Comparison of ENCODE assay signal across 8 cellular contexts in genomic region chr22:38505595-38506117, GRCh38. TPM values are rescaled to one million over a fixed set of nuclear protein-coding genes. Genes with fewer than 3 reads are reported as not detected.
DNase-seq lines count a peak whose midpoint lies in the region; ATAC-seq and TF ChIP-seq lines count a peak whose summit lies in the region.

No MANE protein-coding gene starts in this region.

- peaks cover 3 to 44% (median 13%) of the 10 kb centered on the region in 4 donors for H3K4me1 ChIP-seq in liver (ENCODE audit: control insufficient read depth in 4 of 4, insufficient read depth in 4 of 4, low read length in 3 of 4)

- H3K4me1 Mint-ChIP-seq in activated B cell treated with CpG ODN at 0.5 μM for 24 hours: peaks cover 46% of the 10 kb centered on the region

- no peak for TF ChIP-seq CTCF in activated B cell treated with CpG ODN at 0.5 μM for 24 hours (IDR thresholded peaks at IDR 0.05)
- TF ChIP-seq CTCF in liver (IDR thresholded peaks at IDR 0.05; ENCODE audit: low read depth, low read length, missing input control): no peak

- H3K27me3 Mint-ChIP-seq in activated B cell treated with CpG ODN at 0.5 μM for 24 hours: no peaks in the 10 kb centered on the region

- peaks cover 0 to 6% (median 4%) of the 10 kb centered on the region in 4 donors for H3K36me3 ChIP-seq in liver (ENCODE audit: control insufficient read depth in 4 of 4, insufficient read depth in 3 of 4, low read depth in 1 of 4, low read length in 3 of 4)

- POLR2A ChIA-PET in activated B cell treated with CpG ODN at 0.5 μM for 24 hours (lab: Charles Lee): no interaction called here

- WGBS in liver: 1% methylated on average over 63 of the region's 63 CpGs

- H3K27me3 ChIP-seq in liver (ENCODE audit: control insufficient read depth in 4 of 4, insufficient read depth in 4 of 4, low read length in 3 of 4): no peaks in the 10 kb centered on the region

- H3K9me3 ChIP-seq in liver (ENCODE audit: control insufficient read depth in 4 of 4, low read length in 3 of 4): no peaks in the 10 kb centered on the region

- intact Hi-C loops in activated B cell treated with CpG ODN at 0.5 μM for 24 hours (cut with micrococcal nuclease): loop anchor here (1.0 to 5.0 kb wide), 9 partner anchors 15 to 897 kb away; partner anchors contain the start of genes CBY1, CSNK1E, DMC1 and FAM227A

- CTCF ChIA-PET in activated B cell treated with CpG ODN at 0.5 μM for 24 hours (lab: Charles Lee): no interaction called here

- H3K4me3 ChIP-seq in liver (ENCODE audit: low read depth in 1 of 3, low read length in 3 of 3): peak overlapping the region; percentile 65 to 87 (median 85)

- H3K4me3 Mint-ChIP-seq in activated B cell treated with CpG ODN at 0.5 μM for 24 hours: peak overlapping the region; percentile 99

- H3K9me3 Mint-ChIP-seq in activated B cell treated with CpG ODN at 0.5 μM for 24 hours: no peaks in the 10 kb centered on the region

- peak overlapping the region; percentile 100 for H3K27ac Mint-ChIP-seq in activated B cell treated with CpG ODN at 0.5 μM for 24 hours

- TF ChIP-seq RAD21 in liver (IDR thresholded peaks at IDR 0.05): no peak

- peak; percentile 31 for ATAC-seq in GM21360 (IDR thresholded peaks at IDR 0.05; ENCODE audit: unreplicated experiment)
- ATAC-seq in activated B cell treated with CpG ODN at 0.5 μM for 24 hours (ENCODE audit: low read depth): peak; percentile 19

- DNase-seq in D341Med (ENCODE audit: low spot score) (peak; percentile 86), HUDEP-2 (lab: John Stamatoyannopoulos, UW; ENCODE audit: unreplicated experiment in 76 of 76) (peak in 50 of 76 experiments; percentile 18 to 97 (median 50)), activated B cell treated with CpG ODN at 0.5 μM for 24 hours (no peak), dedifferentiated amniotic fluid mesenchymal stem cell (ENCODE audit: extremely low spot score) (peak; percentile 40), NCI-H1694 treated with DMSO at 0.1 percent for 48 hours (lab: John Stamatoyannopoulos, UW) (no peak)
- DNase-seq in stimulated activated CD4-positive, alpha-beta T cell treated with anti-CD3 and anti-CD28 coated beads, Interleukin-4, amount 100 ng/mL, for 24 hours: peak; percentile 64

- peak overlapping the region; percentile 97 to 98 for H3K9ac ChIP-seq in liver (ENCODE audit: low read depth in 1 of 2, low read length in 2 of 2)

- peak overlapping the region; percentile 100 for H3K27ac ChIP-seq in liver (ENCODE audit: low read depth in 1 of 2, low read length in 2 of 2)

- H3K36me3 Mint-ChIP-seq in activated B cell treated with CpG ODN at 0.5 μM for 24 hours (ENCODE audit: low read depth): peaks cover 54% of the 10 kb centered on the region

TF ChIP-seq in liver, 16 proteins besides CTCF, POLR2A, EP300 and RAD21:
- peak in 1 of 2 donors; percentile 26 for TF ChIP-seq HNF4A (conservative IDR thresholded peaks at IDR 0.05)
- TF ChIP-seq FOXA1 (IDR thresholded peaks at IDR 0.05): no peak

RNA-seq across cellular contexts. Expression of gene DDX17, which starts 0.5 kb away (rescaled TPM):
- total RNA-seq in activated B cell treated with CpG ODN at 0.5 μM for 24 hours: 533 and 612 TPM in 2 replicates
- total RNA-seq in liver: 100 to 1,000 TPM; 279 to 451 TPM
- 10 to 100 TPM; 46.3 to 67.3 TPM for polyA plus RNA-seq in liver

RNA-seq across cellular contexts. Expression of gene KDELR3, which starts 37.8 kb away (rescaled TPM):
- total RNA-seq in activated B cell treated with CpG ODN at 0.5 μM for 24 hours (not detected in 2 replicates), liver (10 to 100 TPM in 1 of 2 donors, 1 to 10 TPM in 1; 8.1 to 12.8 TPM)
- 10 to 100 TPM in 1 of 2 donors, 1 to 10 TPM in 1; 3.5 to 10.9 TPM for polyA plus RNA-seq in liver

RNA-seq across cellular contexts. Expression of gene KCNJ4, which starts 50.7 kb away (rescaled TPM):
- total RNA-seq in activated B cell treated with CpG ODN at 0.5 μM for 24 hours (not detected in 2 replicates), liver (under 1 TPM in 1 of 2 donors, not detected in 1; 0.05 TPM)
- polyA plus RNA-seq in liver: not detected

Comparison
In these comparisons a context has a peak if more than half of its experiments do, and no peak if none do; other contexts are left out.
1. DNase-seq: peak in D341Med (single experiment), HUDEP-2 (50 of 76), dedifferentiated amniotic fluid mesenchymal stem cell (single experiment) and stimulated activated CD4-positive, alpha-beta T cell treated with anti-CD3 and anti-CD28 coated beads, Interleukin-4, amount 100 ng/mL, for 24 hours (single experiment); none in activated B cell treated with CpG ODN at 0.5 μM for 24 hours (single experiment) and NCI-H1694 treated with DMSO at 0.1 percent for 48 hours (single experiment).